Comparison of ENCODE assay signal across 22 cellular contexts in genomic region chr3:192183109-192183508, GRCh38.
"Had no signal": no experiment of that assay in that cellular context is flagged by ENCODE, and none has a peak within 500 bp of the region (broad histone marks: within the 10 kb centered on the region; RNA-seq: fewer than 3 reads in every experiment).

No MANE protein-coding gene starts in this region.

- ATAC-seq: activated CD8-positive, alpha-beta memory T cell treated with anti-CD3 and anti-CD28 coated beads, Interleukin-2, amount 10 ng/mL, durations not matched to agents 7 days and 5 days; activated CD8-positive, alpha-beta T cell treated with anti-CD3 and anti-CD28 coated beads for 36 hours; body of pancreas; gastrocnemius medialis; left ventricle myocardium superior; natural killer cell treated with Interleukin-12 subunit alpha and Interleukin-12 subunit beta and Interleukin-15 and Interleukin-18, amount 100 ng/mL, for 72 hours had no signal

- H3K9me3 ChIP-seq: body of pancreas, esophagus squamous epithelium, gastrocnemius medialis, thoracic aorta, vagina had no signal

- H3K27ac ChIP-seq: body of pancreas, cardiac muscle cell, esophagus squamous epithelium, gastrocnemius medialis, thoracic aorta, vagina had no signal

- H3K36me3 ChIP-seq: cardiac muscle cell, esophagus squamous epithelium, gastrocnemius medialis, thoracic aorta, vagina had no signal

- H3K4me3 ChIP-seq: body of pancreas, cardiac muscle cell, esophagus squamous epithelium, gastrocnemius medialis, thoracic aorta, vagina had no signal

- H3K27me3 ChIP-seq: body of pancreas, cardiac muscle cell, esophagus squamous epithelium, gastrocnemius medialis, vagina had no signal

- DNase-seq: activated CD4-positive, alpha-beta T cell treated with anti-CD3 and anti-CD28 coated beads, Interleukin-2, amount 10 ng/mL, durations not matched to agents 24 days and 14 days; activated CD8-positive, alpha-beta memory T cell treated with anti-CD3 and anti-CD28 coated beads, Interleukin-2, amount 10 ng/mL, durations not matched to agents 7 days and 5 days; activated CD8-positive, alpha-beta T cell treated with anti-CD3 and anti-CD28 coated beads for 36 hours; activated gamma-delta T cell treated with Interleukin-2 at 50 U/mL for 16 hours; activated T-cell treated with anti-CD3 and anti-CD28 coated beads for 4 hours; anterior cingulate cortex; body of pancreas; cortex of kidney; endodermal cell; esophagus squamous epithelium; gastrocnemius medialis; head of caudate nucleus; hypothalamus; left ventricle myocardium superior; retina; stimulated activated CD4-positive, alpha-beta T cell treated with anti-CD3 and anti-CD28 coated beads, Interleukin-2, amount 100 ng/mL, for 48 hours; stimulated activated CD8-positive, alpha-beta memory T cell treated with anti-CD3 and anti-CD28 coated beads, Interleukin-4, amount 100 ng/mL, for 48 hours; stimulated activated naive CD4-positive, alpha-beta T cell treated with Interleukin-2 at 50 U/mL for 16 hours had no signal
